23 cellular contexts compared by ENCODE assay signal in the genomic region with DNA sequence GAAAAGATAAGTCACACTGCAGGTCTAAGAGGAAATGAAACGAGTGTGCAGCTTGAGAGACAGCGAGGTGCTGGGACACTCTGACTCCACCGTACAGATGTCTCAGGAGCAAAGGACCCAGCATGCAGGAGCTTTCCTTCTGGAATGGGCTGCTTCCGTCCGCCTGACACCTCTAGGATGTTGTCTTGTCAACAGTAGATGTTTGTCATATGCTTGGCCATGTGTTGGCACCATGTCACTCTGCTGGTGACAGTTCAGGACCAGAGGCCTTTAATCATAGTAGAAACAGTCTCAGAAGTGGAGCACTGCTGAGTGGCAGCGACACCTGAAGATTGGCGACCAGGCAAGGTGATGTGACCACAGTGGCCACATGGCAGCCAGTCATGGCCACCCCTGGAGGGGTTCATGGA. TPM values are rescaled to one million over a fixed set of nuclear protein-coding genes. Genes with fewer than 3 reads are reported as not detected.
"Had no signal": no experiment of that assay in that cellular context is flagged by ENCODE, and none has a peak within 500 bp of the region (broad histone marks: within the 10 kb centered on the region; RNA-seq: fewer than 3 reads in every experiment).

No MANE protein-coding gene starts in this region.

- H3K27ac ChIP-seq: dorsolateral prefrontal cortex, esophagus squamous epithelium, gastroesophageal sphincter, left ventricle myocardium inferior, pancreas, stomach, upper lobe of right lung had no signal

- ATAC-seq: gastroesophageal sphincter; natural killer cell; pancreas; right cardiac atrium; stimulated activated effector memory CD8-positive, alpha-beta T cell treated with anti-CD3 and anti-CD28 coated beads, Interleukin-12 subunit alpha, Interleukin-12 subunit beta, amount 100 ng/mL, for 72 hours; upper lobe of right lung had no signal

- H3K27me3 ChIP-seq: esophagus squamous epithelium, gastroesophageal sphincter, pancreas, stomach, upper lobe of right lung had no signal

- H3K4me3 ChIP-seq: dorsolateral prefrontal cortex, esophagus squamous epithelium, gastroesophageal sphincter, left ventricle myocardium inferior, pancreas, stomach, upper lobe of right lung had no signal

- H3K4me1 ChIP-seq: pancreas, upper lobe of right lung had no signal

- FAIRE-seq: astrocyte, pancreas had no signal

- H3K36me3 ChIP-seq: esophagus squamous epithelium, gastroesophageal sphincter, left ventricle myocardium inferior, pancreas, stomach, upper lobe of right lung had no signal

- DNase-seq: activated CD4-positive, alpha-beta memory T cell treated with anti-CD3 and anti-CD28 coated beads for 36 hours; activated CD4-positive, alpha-beta T cell treated with anti-CD3 and anti-CD28 coated beads for 48 hours; activated CD4-positive, CD25-positive, alpha-beta regulatory T cell; activated naive CD4-positive, alpha-beta T cell treated with Interleukin-2 at 50 U/mL for 16 hours; activated naive CD8-positive, alpha-beta T cell treated with anti-CD3 and anti-CD28 coated beads for 36 hours; activated T-cell treated with anti-CD3 and anti-CD28 coated beads, Interleukin-2, amount 50 U/mL, for 48 hours; central memory CD4-positive, alpha-beta T cell; dorsolateral prefrontal cortex; esophagus squamous epithelium; hypothalamus; left ventricle myocardium inferior; natural killer cell; pancreas; right cardiac atrium; stimulated activated CD4-positive, alpha-beta T cell treated with anti-CD3 and anti-CD28 coated beads, Interleukin-1b, Interleukin-23, amount 100 ng/mL, for 48 hours; stomach; T-helper 9 cell; upper lobe of right lung had no signal

- H3K9me3 ChIP-seq: esophagus squamous epithelium, gastroesophageal sphincter, left ventricle myocardium inferior, pancreas, stomach, upper lobe of right lung had no signal

RNA-seq across cellular contexts. Expression of gene SLC24A3, which starts 46.7 kb away (rescaled TPM):
- total RNA-seq: activated CD4-positive, alpha-beta memory T cell treated with anti-CD3 and anti-CD28 coated beads for 36 hours; activated naive CD8-positive, alpha-beta T cell treated with anti-CD3 and anti-CD28 coated beads for 36 hours; pulmonary artery endothelial cell; T-helper 1 cell treated with Interleukin-12 subunit alpha and Interleukin-12 subunit beta and Interleukin-4 antibody, amounts not matched to agents 30 ng/mL and 1 ng/mL, for 36 hours had no signal
